ENCODE assay signal across 12 cellular contexts in genomic region chr2:230691005-230691647, GRCh38. TPM values are rescaled to one million over a fixed set of nuclear protein-coding genes. Genes with fewer than 3 reads are reported as not detected.
DNase-seq lines count a peak whose midpoint lies in the region; ATAC-seq lines count a peak whose summit lies in the region.
"Had no signal": no experiment of that assay in that cellular context is flagged by ENCODE, and none has a peak within 500 bp of the region (broad histone marks: within the 10 kb centered on the region; RNA-seq: fewer than 3 reads in every experiment).

No MANE protein-coding gene starts in this region.

- no peaks in the 10 kb centered on the region for H3K4me1 ChIP-seq in iPS DF 6.9 (ENCODE audit: control insufficient read depth, insufficient read depth, low read length)
- H3K4me1 ChIP-seq in HAP-1, result no peaks in the 10 kb centered on the region

- no peaks in the 10 kb centered on the region for H3K36me3 ChIP-seq in iPS DF 6.9 (ENCODE audit: control insufficient read depth, insufficient read depth, low read length)
- H3K36me3 ChIP-seq in HAP-1 (replicated peaks), result no peaks in the 10 kb centered on the region
- H3K36me3 ChIP-seq: WERI-Rb-1 had no signal

- no peak overlapping the region for H3K4me3 ChIP-seq in iPS DF 6.9 (ENCODE audit: low read length)
- no peak overlapping the region for H3K4me3 ChIP-seq in HAP-1

- no peaks in the 10 kb centered on the region for H3K9me3 ChIP-seq in iPS DF 6.9 (ENCODE audit: control insufficient read depth, insufficient read depth, low read length)
- H3K9me3 ChIP-seq in HAP-1, result no peaks in the 10 kb centered on the region

- peaks cover 10% of the 10 kb centered on the region for H3K36me3 Mint-ChIP-seq in activated naive CD8-positive, alpha-beta T cell treated with anti-CD3 and anti-CD28 coated beads, Interleukin-2, amount 10 ng/mL, durations not matched to agents 7 days and 5 days
- no peaks in the 10 kb centered on the region for H3K36me3 Mint-ChIP-seq in activated naive CD8-positive, alpha-beta T cell treated with anti-CD3 and anti-CD28 coated beads for 36 hours
- H3K36me3 Mint-ChIP-seq in activated T-helper 1 cell treated with anti-CD3 and anti-CD28 coated beads, Interleukin-12 subunit alpha, Interleukin-12 subunit beta, Interleukin-2, Interleukin-4 antibody, amounts not matched to agents 30 ng/mL and 10 ng/mL and 1 ng/mL, durations not matched to agents 14 hours and 24 hours and 36 hours (ENCODE audit: low read depth), result peaks cover 6% of the 10 kb centered on the region

- H3K27me3 ChIP-seq in iPS DF 6.9 (ENCODE audit: control insufficient read depth, insufficient read depth, low read length) (no peaks in the 10 kb centered on the region), HAP-1 (ENCODE audit: low read depth) (no peaks in the 10 kb centered on the region)

- in situ Hi-C loops in HAP-1 (cut with MboI; ENCODE audit: low sequenced_read_pairs), result no loop called here

- intact Hi-C loops in activated T-helper 1 cell treated with anti-CD3 and anti-CD28 coated beads, Interleukin-12 subunit alpha, Interleukin-12 subunit beta, Interleukin-2, Interleukin-4 antibody, amounts not matched to agents 30 ng/mL and 10 ng/mL and 1 ng/mL, durations not matched to agents 14 hours and 24 hours and 36 hours (cut with micrococcal nuclease), result no loop called here

- H3K9me3 Mint-ChIP-seq in activated naive CD8-positive, alpha-beta T cell treated with anti-CD3 and anti-CD28 coated beads, Interleukin-2, amount 10 ng/mL, durations not matched to agents 7 days and 5 days, result peaks cover 2% of the 10 kb centered on the region
- H3K9me3 Mint-ChIP-seq in activated naive CD8-positive, alpha-beta T cell treated with anti-CD3 and anti-CD28 coated beads for 36 hours, result no peaks in the 10 kb centered on the region
- no peaks in the 10 kb centered on the region for H3K9me3 Mint-ChIP-seq in activated T-helper 1 cell treated with anti-CD3 and anti-CD28 coated beads, Interleukin-12 subunit alpha, Interleukin-12 subunit beta, Interleukin-2, Interleukin-4 antibody, amounts not matched to agents 30 ng/mL and 10 ng/mL and 1 ng/mL, durations not matched to agents 14 hours and 24 hours and 36 hours
- H3K9me3 Mint-ChIP-seq: neural crest cell; stimulated activated naive CD8-positive, alpha-beta T cell treated with anti-CD3 and anti-CD28 coated beads, Interleukin-15, amount 100 ng/mL, for 72 hours had no signal

- no CpG with 5 or more reads among the region's 4 CpGs for WGBS in iPS DF 6.9 (ENCODE audit: insufficient coverage, insufficient read length)

- no peak overlapping the region for H3K4me3 Mint-ChIP-seq in activated naive CD8-positive, alpha-beta T cell treated with anti-CD3 and anti-CD28 coated beads, Interleukin-2, amount 10 ng/mL, durations not matched to agents 7 days and 5 days
- H3K4me3 Mint-ChIP-seq in activated naive CD8-positive, alpha-beta T cell treated with anti-CD3 and anti-CD28 coated beads for 36 hours, result no peak overlapping the region
- H3K4me3 Mint-ChIP-seq in activated T-helper 1 cell treated with anti-CD3 and anti-CD28 coated beads, Interleukin-12 subunit alpha, Interleukin-12 subunit beta, Interleukin-2, Interleukin-4 antibody, amounts not matched to agents 30 ng/mL and 10 ng/mL and 1 ng/mL, durations not matched to agents 14 hours and 24 hours and 36 hours, result no peak overlapping the region
- H3K4me3 Mint-ChIP-seq: neural crest cell; stimulated activated naive CD8-positive, alpha-beta T cell treated with anti-CD3 and anti-CD28 coated beads, Interleukin-15, amount 100 ng/mL, for 72 hours had no signal

- POLR2A ChIA-PET in activated naive CD8-positive, alpha-beta T cell treated with anti-CD3 and anti-CD28 coated beads, Interleukin-2, amount 10 ng/mL, durations not matched to agents 7 days and 5 days (lab: Charles Lee), result no interaction called here

- H3K4me1 Mint-ChIP-seq in activated naive CD8-positive, alpha-beta T cell treated with anti-CD3 and anti-CD28 coated beads, Interleukin-2, amount 10 ng/mL, durations not matched to agents 7 days and 5 days, result peaks cover 31% of the 10 kb centered on the region
- H3K4me1 Mint-ChIP-seq in activated naive CD8-positive, alpha-beta T cell treated with anti-CD3 and anti-CD28 coated beads for 36 hours, result peaks cover 12% of the 10 kb centered on the region
- peaks cover 33% of the 10 kb centered on the region for H3K4me1 Mint-ChIP-seq in activated T-helper 1 cell treated with anti-CD3 and anti-CD28 coated beads, Interleukin-12 subunit alpha, Interleukin-12 subunit beta, Interleukin-2, Interleukin-4 antibody, amounts not matched to agents 30 ng/mL and 10 ng/mL and 1 ng/mL, durations not matched to agents 14 hours and 24 hours and 36 hours (ENCODE audit: low read depth)
- H3K4me1 Mint-ChIP-seq: neural crest cell had no signal

- no peak for DNase-seq in activated naive CD8-positive, alpha-beta T cell treated with anti-CD3 and anti-CD28 coated beads, Interleukin-2, amount 10 ng/mL, durations not matched to agents 7 days and 5 days
- DNase-seq in activated naive CD8-positive, alpha-beta T cell treated with anti-CD3 and anti-CD28 coated beads for 36 hours, result no peak
- DNase-seq in activated T-helper 1 cell treated with anti-CD3 and anti-CD28 coated beads, Interleukin-12 subunit alpha, Interleukin-12 subunit beta, Interleukin-2, Interleukin-4 antibody, amounts not matched to agents 30 ng/mL and 10 ng/mL and 1 ng/mL, durations not matched to agents 14 hours and 24 hours and 36 hours (ENCODE audit: low spot score), result no peak
- DNase-seq in iPS DF 6.9 (ENCODE audit: low read depth, low spot score), result peak; percentile 29
- DNase-seq in HAP-1 (ENCODE audit: low spot score in 2 of 2), result no peak
- DNase-seq in T-helper 2 cell, result no peak
- DNase-seq: NCI-H146; stimulated activated naive CD8-positive, alpha-beta T cell treated with anti-CD3 and anti-CD28 coated beads, Interleukin-15, amount 100 ng/mL, for 72 hours; WERI-Rb-1 had no signal

- no peaks in the 10 kb centered on the region for H3K27me3 Mint-ChIP-seq in activated naive CD8-positive, alpha-beta T cell treated with anti-CD3 and anti-CD28 coated beads, Interleukin-2, amount 10 ng/mL, durations not matched to agents 7 days and 5 days
- no peaks in the 10 kb centered on the region for H3K27me3 Mint-ChIP-seq in activated naive CD8-positive, alpha-beta T cell treated with anti-CD3 and anti-CD28 coated beads for 36 hours
- H3K27me3 Mint-ChIP-seq in activated T-helper 1 cell treated with anti-CD3 and anti-CD28 coated beads, Interleukin-12 subunit alpha, Interleukin-12 subunit beta, Interleukin-2, Interleukin-4 antibody, amounts not matched to agents 30 ng/mL and 10 ng/mL and 1 ng/mL, durations not matched to agents 14 hours and 24 hours and 36 hours (ENCODE audit: insufficient read depth), result peaks cover 2% of the 10 kb centered on the region
- H3K27me3 Mint-ChIP-seq: stimulated activated naive CD8-positive, alpha-beta T cell treated with anti-CD3 and anti-CD28 coated beads, Interleukin-15, amount 100 ng/mL, for 72 hours had no signal

- ATAC-seq in activated naive CD8-positive, alpha-beta T cell treated with anti-CD3 and anti-CD28 coated beads, Interleukin-2, amount 10 ng/mL, durations not matched to agents 7 days and 5 days (ENCODE audit: low read depth), result no peak
- no peak for ATAC-seq in GM21447 (IDR thresholded peaks at IDR 0.05; ENCODE audit: unreplicated experiment)
- no peak for ATAC-seq in GM18907 (IDR thresholded peaks at IDR 0.05; ENCODE audit: unreplicated experiment)
- ATAC-seq: stimulated activated naive CD8-positive, alpha-beta T cell treated with anti-CD3 and anti-CD28 coated beads, Interleukin-15, amount 100 ng/mL, for 72 hours had no signal

- peak overlapping the region; percentile 43 for H3K27ac Mint-ChIP-seq in activated naive CD8-positive, alpha-beta T cell treated with anti-CD3 and anti-CD28 coated beads, Interleukin-2, amount 10 ng/mL, durations not matched to agents 7 days and 5 days
- H3K27ac Mint-ChIP-seq in activated naive CD8-positive, alpha-beta T cell treated with anti-CD3 and anti-CD28 coated beads for 36 hours, result no peak overlapping the region
- H3K27ac Mint-ChIP-seq in activated T-helper 1 cell treated with anti-CD3 and anti-CD28 coated beads, Interleukin-12 subunit alpha, Interleukin-12 subunit beta, Interleukin-2, Interleukin-4 antibody, amounts not matched to agents 30 ng/mL and 10 ng/mL and 1 ng/mL, durations not matched to agents 14 hours and 24 hours and 36 hours, result peak overlapping the region; percentile 9
- H3K27ac Mint-ChIP-seq: stimulated activated naive CD8-positive, alpha-beta T cell treated with anti-CD3 and anti-CD28 coated beads, Interleukin-15, amount 100 ng/mL, for 72 hours had no signal

- H3K27ac ChIP-seq in iPS DF 6.9 (ENCODE audit: low read length), result no peak overlapping the region
- H3K27ac ChIP-seq: WERI-Rb-1 had no signal

RNA-seq across cellular contexts. Expression of gene CAB39, which starts 21.5 kb away (rescaled TPM):
- total RNA-seq in activated naive CD8-positive, alpha-beta T cell treated with anti-CD3 and anti-CD28 coated beads, Interleukin-2, amount 10 ng/mL, durations not matched to agents 7 days and 5 days, result 100 to 1,000 TPM; 138 to 143 TPM
- total RNA-seq in activated naive CD8-positive, alpha-beta T cell treated with anti-CD3 and anti-CD28 coated beads for 36 hours, result 100 to 1,000 TPM; 119 to 122 TPM
- total RNA-seq in activated T-helper 1 cell treated with anti-CD3 and anti-CD28 coated beads, Interleukin-12 subunit alpha, Interleukin-12 subunit beta, Interleukin-2, Interleukin-4 antibody, amounts not matched to agents 30 ng/mL and 10 ng/mL and 1 ng/mL, durations not matched to agents 14 hours and 24 hours and 36 hours, result 168 and 170 TPM in 2 replicates
